34 cellular contexts compared by ENCODE assay signal in the genomic region with DNA sequence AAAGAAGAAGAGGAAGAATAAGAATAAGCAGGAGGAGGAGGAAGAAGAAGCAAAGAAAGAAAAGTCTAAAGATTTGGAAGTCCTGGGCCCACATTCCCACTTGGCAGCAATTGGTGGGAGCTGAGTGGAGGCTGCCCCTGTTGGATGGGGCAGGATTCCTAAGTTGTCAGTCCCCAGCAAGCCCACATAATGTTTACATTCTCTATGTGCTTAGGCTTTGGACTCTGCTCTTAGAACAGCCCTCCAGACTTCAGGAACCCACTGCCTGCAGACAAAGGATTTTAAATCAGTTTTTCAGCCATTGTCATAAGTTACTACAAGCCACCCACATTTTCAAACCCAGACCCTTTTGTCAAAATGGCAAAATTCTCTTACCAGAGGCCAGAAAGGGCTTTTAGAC.
"Had no signal": no experiment of that assay in that cellular context is flagged by ENCODE, and none has a peak within 500 bp of the region (broad histone marks: within the 10 kb centered on the region; RNA-seq: fewer than 3 reads in every experiment).

No MANE protein-coding gene starts in this region.

- H3K9me3 ChIP-seq: MG63 had no signal

- DNase-seq: Karpas-422, Kasumi-1, MG63, MM.1S, MV-4-11, NCI-H1048, NCI-H1092, NCI-H1092 treated with DMSO at 0.1 percent for 48 hours, NCI-H1105, NCI-H1105 treated with DMSO at 0.1 percent for 48 hours, NCI-H1417, NCI-H1417 treated with DMSO at 0.1 percent for 48 hours, NCI-H1436, NCI-H1436 treated with DMSO at 0.1 percent for 48 hours, NCI-H146, NCI-H1694, NCI-H1694 treated with DMSO at 0.1 percent for 48 hours, NCI-H187, NCI-H187 treated with DMSO at 0.1 percent for 48 hours, NCI-H1930, NCI-H2029, NCI-H2029 treated with DMSO at 0.1 percent for 48 hours, NCI-H2081, NCI-H2081 treated with DMSO at 0.1 percent for 48 hours, NCI-H2107, NCI-H2171, NCI-H2171 treated with DMSO at 0.1 percent for 48 hours, NCI-H2227 treated with DMSO at 0.1 percent for 48 hours, NCI-H226, NCI-H345, NCI-H446, NCI-H446 treated with DMSO at 0.1 percent for 48 hours, NCI-H510A, NCI-H510A treated with DMSO at 0.1 percent for 48 hours had no signal

- H3K36me3 ChIP-seq: MG63 had no signal

- H3K4me3 ChIP-seq: MG63 had no signal

- H3K27me3 ChIP-seq: MG63 had no signal
